In the genomic region with DNA sequence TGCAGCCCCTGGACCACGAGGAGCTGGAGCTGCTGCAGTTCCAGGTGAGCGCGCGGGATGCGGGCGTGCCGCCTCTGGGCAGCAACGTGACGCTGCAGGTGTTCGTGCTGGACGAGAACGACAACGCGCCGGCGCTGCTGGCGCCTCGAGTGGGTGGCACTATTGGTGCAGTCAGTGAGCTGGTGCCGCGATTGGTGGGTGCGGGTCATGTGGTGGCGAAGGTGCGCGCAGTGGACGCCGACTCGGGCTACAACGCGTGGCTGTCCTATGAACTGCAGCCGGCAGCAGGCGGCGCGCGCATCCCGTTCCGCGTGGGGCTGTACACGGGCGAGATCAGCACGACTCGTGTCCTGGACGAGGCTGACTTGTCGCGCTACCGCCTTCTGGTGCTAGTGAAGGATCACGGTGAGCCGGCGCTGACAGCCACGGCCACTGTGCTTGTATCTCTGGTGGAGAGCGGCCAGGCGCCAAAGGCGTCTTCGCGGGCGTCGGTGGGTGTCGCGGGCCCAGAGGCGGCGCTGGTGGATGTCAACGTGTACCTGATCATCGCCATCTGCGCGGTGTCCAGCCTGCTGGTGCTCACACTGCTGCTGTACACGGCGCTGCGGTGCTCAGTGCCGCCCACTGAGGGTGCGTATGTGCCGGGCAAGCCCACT, we compare ENCODE assay signal across 8 cellular contexts. TPM values are rescaled to one million over a fixed set of nuclear protein-coding genes. Genes with fewer than 3 reads are reported as not detected.
"Had no signal": no experiment of that assay in that cellular context is flagged by ENCODE, and none has a peak within 500 bp of the region (broad histone marks: within the 10 kb centered on the region; RNA-seq: fewer than 3 reads in every experiment).

No MANE protein-coding gene starts in this region.

RNA-seq across cellular contexts. Expression of a gene that starts 2.0 kb away (rescaled TPM):
- total RNA-seq: MCF 10A, OCI-LY7, PC-9, Right ventricle myocardium inferior, SJCRH30 had no signal

RNA-seq across cellular contexts. Expression of a gene that starts 6.7 kb away (rescaled TPM):
- total RNA-seq: LHCN-M2, MCF 10A, NCI-H460, OCI-LY7, PC-9, Right ventricle myocardium inferior, RPMI7951, SJCRH30 had no signal

RNA-seq across cellular contexts. Expression of a gene that starts 12.9 kb away (rescaled TPM):
- total RNA-seq: MCF 10A, NCI-H460, OCI-LY7, PC-9, RPMI7951 had no signal

RNA-seq across cellular contexts. Expression of a gene that starts 18.9 kb away (rescaled TPM):
- total RNA-seq: NCI-H460, OCI-LY7, PC-9, SJCRH30 had no signal

RNA-seq across cellular contexts. Expression of a gene that starts 33.4 kb away (rescaled TPM):
- total RNA-seq: LHCN-M2, NCI-H460, OCI-LY7, PC-9 had no signal
